18 cellular contexts compared by ENCODE assay signal in the genomic region with DNA sequence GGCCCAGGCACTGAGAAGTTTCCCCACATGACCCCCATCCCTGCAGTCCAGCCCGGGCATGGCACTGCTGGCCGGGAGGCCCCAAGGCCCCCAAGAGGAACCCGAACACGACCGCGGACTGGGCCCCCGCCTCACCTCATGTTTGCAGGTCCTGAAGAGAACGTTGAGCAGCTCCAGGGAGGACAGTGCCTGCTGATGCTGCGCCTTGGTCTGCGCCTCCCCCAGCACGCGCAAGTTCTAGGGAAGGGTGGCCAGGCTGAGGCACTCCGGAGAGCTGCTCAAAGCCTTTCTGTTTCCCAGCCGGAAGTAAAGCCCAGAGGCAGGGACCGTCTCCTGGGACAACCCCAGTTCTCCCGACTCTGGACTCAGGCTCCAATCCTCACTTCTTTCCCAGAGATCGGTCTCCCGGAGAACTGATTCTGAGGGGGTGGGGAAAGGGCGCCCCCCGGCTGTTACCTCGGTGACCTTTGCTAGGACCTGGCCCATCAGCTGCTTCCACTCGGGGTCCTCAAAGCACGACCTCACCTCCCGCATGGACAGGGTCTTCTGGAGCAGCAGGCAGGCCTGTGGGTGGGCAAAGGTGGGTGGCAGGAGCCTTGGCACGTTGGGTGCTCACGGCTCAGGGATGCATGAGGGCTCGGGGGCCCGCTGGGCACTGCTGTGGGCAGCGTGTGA. TPM values are rescaled to one million over a fixed set of nuclear protein-coding genes. Genes with fewer than 3 reads are reported as not detected.
DNase-seq lines count a peak whose midpoint lies in the region; ATAC-seq and TF ChIP-seq lines count a peak whose summit lies in the region.
"Had no signal": no experiment of that assay in that cellular context is flagged by ENCODE, and none has a peak within 500 bp of the region (broad histone marks: within the 10 kb centered on the region; RNA-seq: fewer than 3 reads in every experiment).

No MANE protein-coding gene starts in this region.

- H2AFZ ChIP-seq in PC-9 (no peak overlapping the region), smooth muscle cell (ENCODE audit: low read depth) (no peak overlapping the region)

- H3K4me2 ChIP-seq in PC-9 (no peak overlapping the region), smooth muscle cell (no peak overlapping the region)

- H3K27me3 ChIP-seq in GM06990 (replicated peaks; ENCODE audit: control insufficient read depth, insufficient read depth, low read length) (no peaks in the 10 kb centered on the region), PC-9 (ENCODE audit: insufficient read depth, low read depth) (no peaks in the 10 kb centered on the region), sigmoid colon (no peaks in the 10 kb centered on the region), smooth muscle cell (ENCODE audit: low read depth) (no peaks in the 10 kb centered on the region)
- H3K27me3 ChIP-seq: cardiac muscle cell, right lobe of liver had no signal

- DNase-seq in GM06990 (ENCODE audit: extremely low read depth, insufficient read length) (peak; percentile 8), PC-9 (no peak), left cardiac atrium (peak; percentile 34), sigmoid colon (peak; percentile 63), T-helper 2 cell (no peak), D341Med (ENCODE audit: low spot score) (no peak), smooth muscle cell (lab: John Stamatoyannopoulos, UW; ENCODE audit: unreplicated experiment) (no peak)
- DNase-seq: activated CD4-positive, alpha-beta T cell treated with anti-CD3 and anti-CD28 coated beads for 36 hours; activated CD8-positive, alpha-beta memory T cell treated with anti-CD3 and anti-CD28 coated beads, Interleukin-2, amount 50 U/mL, for 48 hours; naive thymus-derived CD8-positive, alpha-beta T cell; NCI-H2029; NCI-H526 treated with DMSO at 0.1 percent for 48 hours; stimulated activated naive CD4-positive, alpha-beta T cell treated with Interleukin-2 at 50 U/mL for 16 hours had no signal

- no peaks in the 10 kb centered on the region for H3K9me3 ChIP-seq in PC-9 (ENCODE audit: insufficient read depth, low read depth)
- no peaks in the 10 kb centered on the region for H3K9me3 ChIP-seq in sigmoid colon
- H3K9me3 ChIP-seq in smooth muscle cell (replicated peaks; ENCODE audit: low read depth): no peaks in the 10 kb centered on the region
- H3K9me3 ChIP-seq: right lobe of liver had no signal

- CTCF ChIA-PET in PC-9 (lab: Charles Lee): no interaction called here

- no peak for ATAC-seq in left cardiac atrium
- no peak for ATAC-seq in HG03196 (IDR thresholded peaks at IDR 0.05; ENCODE audit: unreplicated experiment)
- ATAC-seq: activated CD4-positive, alpha-beta T cell treated with anti-CD3 and anti-CD28 coated beads for 36 hours; naive thymus-derived CD8-positive, alpha-beta T cell had no signal

- no peaks in the 10 kb centered on the region for H3K79me2 ChIP-seq in PC-9 (ENCODE audit: low read depth)
- no peaks in the 10 kb centered on the region for H3K79me2 ChIP-seq in smooth muscle cell (ENCODE audit: low read depth)

- peaks cover 91% of the 10 kb centered on the region for H3F3A ChIP-seq in PC-9 (ENCODE audit: insufficient read depth, low read depth)
- H3F3A ChIP-seq in smooth muscle cell (ENCODE audit: low read depth): no peaks in the 10 kb centered on the region

- no TSS peak for BruUV-seq in PC-9 (replicated peaks; lab: Mats Ljungman, UMichigan)

- intact Hi-C loops in PC-9 (cut with micrococcal nuclease; ENCODE audit: unreplicated experiment) (loop anchor here (5.0 kb wide), 1 partner anchor 119 kb away; no protein-coding TSS in a partner anchor), left cardiac atrium (cut with DNase I) (no loop called here), sigmoid colon (cut with DNase I) (no loop called here)

- POLR2A ChIA-PET in PC-9 (lab: Charles Lee; ENCODE audit: unreplicated experiment): no interaction called here

- H4K20me1 ChIP-seq in PC-9 (ENCODE audit: insufficient read depth) (peaks cover 58% of the 10 kb centered on the region), smooth muscle cell (ENCODE audit: low read depth) (peaks cover 3% of the 10 kb centered on the region)

- H3K27ac ChIP-seq in PC-9 (0 out of 2 replicates have a peak overlapping the region, but pooled peaks have one; percentile 26), sigmoid colon (peak overlapping the region in 3 of 4 donors; percentile 2 to 47 (median 10)), smooth muscle cell (ENCODE audit: low read depth) (no peak overlapping the region)
- H3K27ac ChIP-seq: cardiac muscle cell, right lobe of liver had no signal

- no peak for TF ChIP-seq POLR2A in sigmoid colon (IDR thresholded peaks at IDR 0.05)

- 86 to 89% methylated on average over 29 of the region's 29 CpGs for WGBS in sigmoid colon, 2 donors
- WGBS in smooth muscle cell (ENCODE audit: low lambda C conversion rate): 97% methylated on average over 29 of the region's 29 CpGs

- no peaks in the 10 kb centered on the region for H3K9me2 ChIP-seq in PC-9 (ENCODE audit: insufficient read depth)

- TF ChIP-seq CTCF in GM06990 (IDR thresholded peaks at IDR 0.05; ENCODE audit: insufficient read depth, low read length, poor library complexity, severe bottlenecking): no peak
- TF ChIP-seq CTCF in PC-9 (conservative IDR thresholded peaks at IDR 0.05): no peak; the same call in 1 of the 2 replicates
- TF ChIP-seq CTCF in sigmoid colon (IDR thresholded peaks at IDR 0.05): no peak
- no peak for TF ChIP-seq CTCF in smooth muscle cell (IDR thresholded peaks at IDR 0.05; ENCODE audit: borderline replicate concordance, insufficient read depth, poor library complexity, severe bottlenecking)

- H3K36me3 ChIP-seq in GM06990 (ENCODE audit: control insufficient read depth, insufficient read depth, low read length) (peaks cover 52% of the 10 kb centered on the region), PC-9 (ENCODE audit: low read depth) (peaks cover 29% of the 10 kb centered on the region; the same call in 1 of the 2 replicates), sigmoid colon (peaks cover 14 to 80% (median 62%) of the 10 kb centered on the region in 4 donors), smooth muscle cell (ENCODE audit: low read depth) (no peaks in the 10 kb centered on the region)

- no peak overlapping the region for H3K9ac ChIP-seq in smooth muscle cell (ENCODE audit: low read depth)

- H3K4me1 ChIP-seq in PC-9 (replicated peaks; ENCODE audit: insufficient read depth) (no peaks in the 10 kb centered on the region), sigmoid colon (peaks cover 0 to 17% (median 12%) of the 10 kb centered on the region in 4 donors), smooth muscle cell (ENCODE audit: low read depth) (peaks cover 4% of the 10 kb centered on the region)

- H3K4me3 ChIP-seq in GM06990 (replicated peaks; ENCODE audit: low read depth, low read length): no peak overlapping the region
- no peak overlapping the region for H3K4me3 ChIP-seq in PC-9
- H3K4me3 ChIP-seq in sigmoid colon: no peak overlapping the region
- H3K4me3 ChIP-seq in smooth muscle cell: no peak overlapping the region
- H3K4me3 ChIP-seq: cardiac muscle cell, right lobe of liver had no signal

- TF ChIP-seq EP300 in sigmoid colon (IDR thresholded peaks at IDR 0.05): no peak

RNA-seq across cellular contexts. Expression of a gene that starts 13.7 kb away (rescaled TPM):
- total RNA-seq in PC-9 (2021): 76.3 and 89.1 TPM in 2 replicates
- total RNA-seq in left cardiac atrium: 10 to 100 TPM; 17.6 to 34.9 TPM
- total RNA-seq in sigmoid colon: 10 to 100 TPM; 23.2 to 32.4 (median 27.4) TPM
- 10 to 100 TPM in 1 of 3 donors, 1 to 10 TPM in 2; 6.6 to 44.5 (median 7.4) TPM for polyA plus RNA-seq in sigmoid colon
- total RNA-seq in smooth muscle cell: 14.3 and 18.1 TPM in 2 replicates
- 28.1 and 33.5 TPM in 2 replicates for polyA plus RNA-seq in smooth muscle cell

RNA-seq across cellular contexts. Expression of a gene that starts 18.9 kb away (rescaled TPM):
- total RNA-seq in PC-9 (2021) (3.7 and 7.5 TPM in 2 replicates), left cardiac atrium (not detected), sigmoid colon (1 to 10 TPM in 1 of 4 donors, under 1 TPM in 1, not detected in 2; 0.71 to 3.0 TPM), smooth muscle cell (0.27 and 0.76 TPM in 2 replicates)
- polyA plus RNA-seq in sigmoid colon (10 to 100 TPM; 22.2 to 94.4 (median 28.4) TPM), smooth muscle cell (not detected in 2 replicates)
- total RNA-seq: activated CD4-positive, alpha-beta T cell treated with anti-CD3 and anti-CD28 coated beads for 36 hours; cardiac muscle cell; LHCN-M2; naive thymus-derived CD8-positive, alpha-beta T cell; RPMI7951 had no signal
- polyA plus RNA-seq: cardiac muscle cell; naive thymus-derived CD8-positive, alpha-beta T cell had no signal

RNA-seq across cellular contexts. Expression of a gene that starts 42.8 kb away (rescaled TPM):
- total RNA-seq in PC-9 (2021) (25.7 and 33.8 TPM in 2 replicates), left cardiac atrium (10 to 100 TPM; 14.2 to 23.4 TPM), sigmoid colon (10 to 100 TPM in 1 of 4 donors, 1 to 10 TPM in 3; 5.3 to 10.8 (median 8.3) TPM), smooth muscle cell (15.9 and 16.5 TPM in 2 replicates)
- polyA plus RNA-seq in sigmoid colon (10 to 100 TPM in 2 of 3 donors, 1 to 10 TPM in 1; 6.6 to 40.5 (median 12.0) TPM), smooth muscle cell (5.1 and 44.1 TPM in 2 replicates)
- total RNA-seq: RPMI7951 had no signal

RNA-seq across cellular contexts. Expression of a gene that starts 42.9 kb away (rescaled TPM):
- not detected in 2 replicates for total RNA-seq in PC-9 (2021)
- total RNA-seq in left cardiac atrium: 10 to 100 TPM; 13.2 to 13.3 TPM
- total RNA-seq in sigmoid colon: 1 to 10 TPM in 3 of 4 donors, under 1 TPM in 1; 0.33 to 1.9 (median 1.6) TPM
- polyA plus RNA-seq in sigmoid colon: under 1 TPM in 2 of 3 donors, not detected in 1; 0.45 to 0.60 TPM
- total RNA-seq in smooth muscle cell: 5.0 and 5.1 TPM in 2 replicates
- polyA plus RNA-seq in smooth muscle cell: 8.3 and 14.8 TPM in 2 replicates
- total RNA-seq: activated CD4-positive, alpha-beta T cell treated with anti-CD3 and anti-CD28 coated beads for 36 hours; LHCN-M2; naive thymus-derived CD8-positive, alpha-beta T cell; RPMI7951 had no signal
- polyA plus RNA-seq: naive thymus-derived CD8-positive, alpha-beta T cell had no signal

Comparison
In these comparisons a context has a peak if more than half of its experiments do, and no peak if none do; other contexts are left out.
1. DNase-seq: peak in GM06990 (single experiment), left cardiac atrium (single experiment) and sigmoid colon (single experiment); none in PC-9 (0 of 2), T-helper 2 cell (0 of 5), D341Med (single experiment) and smooth muscle cell (single experiment).